In the genomic region with DNA sequence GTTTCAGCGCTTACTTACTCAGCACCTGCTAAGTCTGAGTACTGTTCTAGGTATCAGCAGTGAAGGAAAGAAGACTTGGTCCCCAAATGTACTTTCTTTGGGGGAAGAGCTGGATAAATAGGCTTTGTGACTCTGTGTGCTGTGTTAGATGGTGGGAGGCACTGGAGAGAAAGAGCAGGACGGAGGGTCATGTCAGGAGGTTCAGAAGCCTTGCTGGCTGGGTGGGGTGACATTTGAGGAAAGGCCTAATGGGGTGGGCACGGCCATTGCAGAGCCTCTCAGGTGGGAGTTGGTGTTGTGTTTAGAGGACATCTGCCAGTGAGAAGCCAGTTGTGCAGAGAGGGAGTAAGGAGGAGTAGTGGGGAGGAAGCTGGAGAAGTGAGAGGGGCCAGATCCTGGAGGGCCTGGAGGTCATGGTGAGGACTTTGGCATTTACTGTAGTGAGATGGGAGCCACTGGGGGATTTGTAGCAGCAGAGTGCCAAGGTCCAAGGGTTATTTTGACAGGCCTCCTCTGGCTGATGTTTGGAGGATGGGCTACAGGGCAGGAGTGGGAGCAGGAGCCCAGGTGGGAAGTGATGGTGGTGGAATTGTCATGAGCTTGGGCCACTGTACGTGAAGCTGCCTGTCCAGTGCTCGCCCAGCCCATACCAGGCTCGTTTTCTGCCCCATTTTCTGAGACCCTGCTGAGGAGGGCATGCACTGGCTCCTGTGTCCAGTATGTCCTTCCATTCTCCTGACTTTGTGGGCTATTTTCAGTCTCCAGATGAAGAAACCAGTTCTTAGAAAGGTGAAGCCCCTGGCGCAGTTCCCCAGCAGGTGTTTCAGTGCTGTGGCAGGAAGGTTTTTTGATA, we compare ENCODE assay signal across 9 cellular contexts. TPM values are rescaled to one million over a fixed set of nuclear protein-coding genes. Genes with fewer than 3 reads are reported as not detected.
DNase-seq lines count a peak whose midpoint lies in the region; ATAC-seq and TF ChIP-seq lines count a peak whose summit lies in the region.
"Had no signal": no experiment of that assay in that cellular context is flagged by ENCODE, and none has a peak within 500 bp of the region (broad histone marks: within the 10 kb centered on the region; RNA-seq: fewer than 3 reads in every experiment).

No MANE protein-coding gene starts in this region.

- H3K9me3 Mint-ChIP-seq in Caco-2 (ENCODE audit: unreplicated experiment) = no peaks in the 10 kb centered on the region
- no peaks in the 10 kb centered on the region for H3K9me3 Mint-ChIP-seq in activated T-helper 17 cell treated with anti-CD3 and anti-CD28 coated beads, Interleukin-2, amount 50 U/mL, for 72 hours

- H3K27me3 ChIP-seq in Caco-2 (replicated peaks; ENCODE audit: control insufficient read depth, insufficient read depth, low read length) (no peaks in the 10 kb centered on the region), esophagus squamous epithelium (no peaks in the 10 kb centered on the region)

- H3K4me1 ChIP-seq in Caco-2 (peaks cover 31% of the 10 kb centered on the region), esophagus squamous epithelium (peaks cover 48 to 89% (median 60%) of the 10 kb centered on the region in 3 donors)

- peaks cover 13% of the 10 kb centered on the region for H3K4me1 Mint-ChIP-seq in Caco-2 (ENCODE audit: low read depth, unreplicated experiment)
- H3K4me1 Mint-ChIP-seq in activated T-helper 17 cell treated with anti-CD3 and anti-CD28 coated beads, Interleukin-2, amount 50 U/mL, for 72 hours = peaks cover 20% of the 10 kb centered on the region

- H3K27ac Mint-ChIP-seq in Caco-2 (ENCODE audit: unreplicated experiment) = peak overlapping the region; percentile 20
- H3K27ac Mint-ChIP-seq in activated T-helper 17 cell treated with anti-CD3 and anti-CD28 coated beads, Interleukin-2, amount 50 U/mL, for 72 hours = no peak overlapping the region

- H3K27ac ChIP-seq in RWPE1 = peak overlapping the region; percentile 72
- peak overlapping the region; percentile 96 to 99 (median 98) for H3K27ac ChIP-seq in esophagus squamous epithelium

- H3K36me3 Mint-ChIP-seq in Caco-2 (ENCODE audit: insufficient read depth, unreplicated experiment) = peaks cover 12% of the 10 kb centered on the region
- peaks cover 8% of the 10 kb centered on the region for H3K36me3 Mint-ChIP-seq in activated T-helper 17 cell treated with anti-CD3 and anti-CD28 coated beads, Interleukin-2, amount 50 U/mL, for 72 hours (ENCODE audit: low read depth)

- CTCF ChIA-PET in Caco-2 (lab: Charles Lee) (no interaction called here), RWPE1 (lab: Yijun Ruan, JAX) (interaction anchor here (0.6 to 1.0 kb wide), 3 partner anchors 13 to 780 kb away, joined by 3 to 5 read pairs (median 5); no protein-coding TSS in a partner anchor)

- no peak overlapping the region for H3K4me3 ChIP-seq in Caco-2 (ENCODE audit: low read depth, low read length)
- peak overlapping the region; percentile 27 to 95 (median 82) for H3K4me3 ChIP-seq in esophagus squamous epithelium

- intact Hi-C loops in Caco-2 (cut with micrococcal nuclease; ENCODE audit: unreplicated experiment) (loop anchor here (5.0 kb wide), 1 partner anchor 64 kb away; the partner anchor contains the start of gene FKBP1A), esophagus squamous epithelium (cut with DNase I) (no loop called here), sciatic nerve (cut with DNase I) (loop anchor here (5.0 kb wide), 1 partner anchor 64 kb away; the partner anchor contains the start of gene FKBP1A)

- H3K4me3 Mint-ChIP-seq in Caco-2 (ENCODE audit: unreplicated experiment) = no peak overlapping the region
- no peak overlapping the region for H3K4me3 Mint-ChIP-seq in activated T-helper 17 cell treated with anti-CD3 and anti-CD28 coated beads, Interleukin-2, amount 50 U/mL, for 72 hours

- 70 to 79% methylated on average over 6 of the region's 7 CpGs for WGBS in esophagus squamous epithelium, 2 donors

- ATAC-seq in sciatic nerve (no peak), HG03095 (IDR thresholded peaks at IDR 0.05; ENCODE audit: unreplicated experiment) (no peak), HG03025 (IDR thresholded peaks at IDR 0.05; ENCODE audit: low FRiP score, unreplicated experiment) (no peak)
- no peak for ATAC-seq in activated T-helper 17 cell treated with anti-CD3 and anti-CD28 coated beads, Interleukin-2, amount 50 U/mL, for 72 hours (replicated peaks)

- DNase-seq in Caco-2 (peak in 1 of 2 experiments; percentile 46), RWPE1 (ENCODE audit: low spot score) (no peak), esophagus squamous epithelium (lab: John Stamatoyannopoulos, UW) (no peak), sciatic nerve (ENCODE audit: low spot score) (peak; percentile 28), KG1 (lab: John Stamatoyannopoulos, UW) (no peak)
- DNase-seq: activated CD4-positive, CD25-positive, alpha-beta regulatory T cell had no signal

- H3K27me3 Mint-ChIP-seq in Caco-2 (ENCODE audit: insufficient read depth, unreplicated experiment) = no peaks in the 10 kb centered on the region
- H3K27me3 Mint-ChIP-seq in activated T-helper 17 cell treated with anti-CD3 and anti-CD28 coated beads, Interleukin-2, amount 50 U/mL, for 72 hours = no peaks in the 10 kb centered on the region

- TF ChIP-seq POLR2A in esophagus squamous epithelium (IDR thresholded peaks at IDR 0.05) = no peak

- POLR2A ChIA-PET in Caco-2 (lab: Charles Lee) (no interaction called here), RWPE1 (lab: Yijun Ruan, JAX; ENCODE audit: low non-redundant PET) (interaction anchor here (0.6 kb wide), 1 partner anchor 63 kb away, joined by 4 read pairs; no protein-coding TSS in a partner anchor)

- H3K36me3 ChIP-seq in Caco-2 (ENCODE audit: control insufficient read depth, insufficient read depth, low read length) (peaks cover 4% of the 10 kb centered on the region), esophagus squamous epithelium (peaks cover 0 to 10% (median 0%) of the 10 kb centered on the region in 3 donors)

- no TSS peak for BruUV-seq in Caco-2 (replicated peaks; lab: Mats Ljungman, UMichigan)

- TF ChIP-seq CTCF in Caco-2 (IDR thresholded peaks at IDR 0.05; ENCODE audit: insufficient read depth in 1 of 2, low read depth in 1 of 2, low read length in 1 of 2, severe bottlenecking in 1 of 2, unreplicated experiment in 1 of 2) = no peak
- no peak for TF ChIP-seq CTCF in RWPE1 (conservative IDR thresholded peaks at IDR 0.05; ENCODE audit: low read depth)
- TF ChIP-seq CTCF in esophagus squamous epithelium (IDR thresholded peaks at IDR 0.05) = no peak

- H3K9me3 ChIP-seq in Caco-2 (no peaks in the 10 kb centered on the region), esophagus squamous epithelium (no peaks in the 10 kb centered on the region)

RNA-seq across cellular contexts. Expression of gene SDCBP2, which starts 0.9 kb away (rescaled TPM):
- total RNA-seq in Caco-2 (2022) = 1.4 and 2.0 TPM in 2 replicates
- total RNA-seq in esophagus squamous epithelium = 100 to 1,000 TPM in 3 of 4 donors, 10 to 100 TPM in 1; 90.2 to 175 (median 134) TPM
- 5.9 TPM for total RNA-seq in sciatic nerve
- total RNA-seq in activated T-helper 17 cell treated with anti-CD3 and anti-CD28 coated beads, Interleukin-2, amount 50 U/mL, for 72 hours = 10 to 100 TPM in 1 of 2 donors, 1 to 10 TPM in 1; 1.8 to 14.3 TPM

Comparison
In these comparisons a context has a peak if more than half of its experiments do, and no peak if none do; other contexts are left out.
1. RNA of gene SDCBP2, which starts 0.9 kb away (total RNA-seq): 90.2 to 175 TPM in esophagus squamous epithelium; 1.8 to 14.3 TPM in activated T-helper 17 cell treated with anti-CD3 and anti-CD28 coated beads, Interleukin-2, amount 50 U/mL, for 72 hours, 5.9 TPM in sciatic nerve (single experiment) and 1.4 to 2.0 TPM in Caco-2; every median in the first group is over 4 times any median in the second.